In genomic region chr20:49691818-49692568, GRCh38 we compare ENCODE assay signal across 1 cellular context.
TF ChIP-seq lines count a peak whose summit lies in the region.

No MANE protein-coding gene starts in this region.

TF ChIP-seq in HCT116, 20 proteins besides CTCF, POLR2A, EP300 and RAD21 (continued from another document):
- TF ChIP-seq REST (IDR thresholded peaks at IDR 0.05; ENCODE audit: low read depth) (no peak), ZFX (IDR thresholded peaks at IDR 0.05) (no peak), MAX (IDR thresholded peaks at IDR 0.05) (no peak), CEBPB (IDR thresholded peaks at IDR 0.05; ENCODE audit: low read depth) (no peak), JUND (IDR thresholded peaks at IDR 0.05) (no peak), ATF3 (IDR thresholded peaks at IDR 0.05) (no peak), SP1 (IDR thresholded peaks at IDR 0.05; ENCODE audit: low read depth) (no peak), ELF1 (IDR thresholded peaks at IDR 0.05; ENCODE audit: borderline replicate concordance, low read depth) (no peak), EGR1 (IDR thresholded peaks at IDR 0.05; ENCODE audit: low read depth) (no peak), EZH2 (IDR thresholded peaks at IDR 0.05) (no peak), CBX3 (IDR thresholded peaks at IDR 0.05; ENCODE audit: low read depth) (no peak), SRF (IDR thresholded peaks at IDR 0.05; ENCODE audit: low read depth) (no peak)
TF ChIP-seq in HCT116: peak in this region for 0.
